ENCODE assay signal across 8 cellular contexts in the genomic region with DNA sequence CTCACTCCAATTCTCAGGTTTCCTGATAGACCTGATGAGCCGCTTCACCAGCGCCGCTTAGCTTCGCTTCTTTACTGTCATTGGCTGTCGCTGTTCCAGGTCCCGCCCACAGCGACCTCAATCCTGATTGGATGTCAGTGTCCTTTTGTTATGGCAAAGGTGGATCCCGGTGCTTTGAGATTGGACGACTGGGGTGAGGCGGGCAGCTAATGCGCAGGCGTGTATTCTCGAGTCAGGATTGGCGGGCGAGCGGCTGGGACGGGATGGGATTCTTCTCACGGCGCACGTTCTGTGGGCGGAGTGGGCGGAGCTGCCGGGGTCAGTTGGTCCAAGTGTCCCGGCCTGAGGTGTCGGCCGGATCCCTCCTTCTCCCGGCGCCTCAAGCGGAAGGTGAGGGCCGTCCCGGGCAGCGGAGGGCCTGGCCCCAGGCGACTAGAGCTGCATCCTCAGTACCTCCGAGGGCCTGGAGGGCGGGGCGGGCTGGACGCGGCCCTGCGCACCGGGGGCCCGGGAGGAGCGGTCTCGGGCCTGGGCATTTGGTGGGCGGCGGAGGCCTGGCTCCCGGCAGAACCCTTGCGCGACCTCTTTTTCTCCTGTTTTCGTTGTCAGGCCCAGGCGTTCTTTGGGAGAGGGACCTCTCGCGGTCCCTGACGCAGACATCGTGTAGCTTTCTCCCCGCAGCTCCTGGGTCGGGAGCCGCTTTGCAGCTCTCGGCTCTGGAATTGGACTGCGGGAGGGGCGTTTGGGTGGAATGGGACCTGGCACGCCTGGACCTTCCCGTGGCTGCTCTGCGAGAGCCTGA. TPM values are rescaled to one million over a fixed set of nuclear protein-coding genes. Genes with fewer than 3 reads are reported as not detected.
DNase-seq lines count a peak whose midpoint lies in the region; ATAC-seq and TF ChIP-seq lines count a peak whose summit lies in the region.

TSS of gene SCOC (plus strand) at position 319 of the 802 bp plus-strand sequence. CDS start 5,525 bp downstream, outside the sequence.

- H3K4me1 Mint-ChIP-seq in neural progenitor cell, result peaks cover 27% of the 10 kb centered on the region

- H3K79me2 ChIP-seq in MM.1S (ENCODE audit: low read length) (peaks cover 42% of the 10 kb centered on the region), neural progenitor cell (ENCODE audit: low read depth) (peaks cover 49% of the 10 kb centered on the region)

- H3K27ac ChIP-seq in MM.1S (ENCODE audit: low read length), result peak within 1 kb of the TSS; percentile 26; the same call in 1 of the 2 replicates
- peak within 1 kb of the TSS; percentile 59 for H3K27ac ChIP-seq in foreskin keratinocyte
- peak within 1 kb of the TSS; percentile 94 for H3K27ac ChIP-seq in neural progenitor cell

- peaks cover 2% of the 10 kb centered on the region for H3K27me3 Mint-ChIP-seq in neural progenitor cell (ENCODE audit: insufficient read depth, low read depth)

- in situ Hi-C loops in HAP-1 (cut with MboI; ENCODE audit: low sequenced_read_pairs), result loop anchor here (25.0 kb wide), 2 partner anchors 361 to 489 kb away; no protein-coding TSS in a partner anchor

- H3F3A ChIP-seq in MM.1S (ENCODE audit: insufficient read depth, low read length) (no peaks in the 10 kb centered on the region), neural progenitor cell (ENCODE audit: low read depth) (peaks cover 16% of the 10 kb centered on the region)

- TF ChIP-seq CTCF in MM.1S (IDR thresholded peaks at IDR 0.05; ENCODE audit: low read length) (no peak), foreskin keratinocyte (conservative IDR thresholded peaks at IDR 0.05) (no peak), neural progenitor cell (IDR thresholded peaks at IDR 0.05) (peak; percentile 18)

- H2AFZ ChIP-seq in MM.1S (ENCODE audit: low read length) (peak within 1 kb of the TSS; percentile 92), neural progenitor cell (replicated peaks) (peak within 1 kb of the TSS; percentile 88)

- peak within 1 kb of the TSS; percentile 92 for H3K9ac ChIP-seq in ES-I3 (ENCODE audit: low read depth, low read length)
- H3K9ac ChIP-seq in MM.1S (ENCODE audit: low read length), result peak within 1 kb of the TSS; percentile 72
- H3K9ac ChIP-seq in neural progenitor cell, result peak within 1 kb of the TSS; percentile 85

- peak within 1 kb of the TSS; percentile 72 for H3K27ac Mint-ChIP-seq in neural progenitor cell

- H3K4me1 ChIP-seq in ES-I3 (ENCODE audit: insufficient read depth, low read length) (0 out of 2 replicates have a peak, but pooled peaks cover 5% of the 10 kb centered on the region), HAP-1 (peaks cover 27% of the 10 kb centered on the region), MM.1S (ENCODE audit: low read length) (peaks cover 6% of the 10 kb centered on the region; the same call in 1 of the 2 replicates), foreskin keratinocyte (peaks cover 6% of the 10 kb centered on the region), neural progenitor cell (peaks cover 17% of the 10 kb centered on the region)

- H3K4me3 ChIP-seq in HAP-1, result peak within 1 kb of the TSS; percentile 72
- H3K4me3 ChIP-seq in MM.1S (ENCODE audit: low read length), result peak within 1 kb of the TSS; percentile 90
- peak within 1 kb of the TSS; percentile 88 for H3K4me3 ChIP-seq in neural progenitor cell

- no peaks in the 10 kb centered on the region for H3K27me3 ChIP-seq in HAP-1 (ENCODE audit: low read depth)
- no peaks in the 10 kb centered on the region for H3K27me3 ChIP-seq in MM.1S (replicated peaks; ENCODE audit: insufficient read depth, low read length)
- no peaks in the 10 kb centered on the region for H3K27me3 ChIP-seq in foreskin keratinocyte
- H3K27me3 ChIP-seq in neural progenitor cell, result peaks cover 19% of the 10 kb centered on the region

- peak; percentile 94 for ATAC-seq in foreskin keratinocyte

- no peak within 1 kb of the TSS for H3K4me3 Mint-ChIP-seq in neural progenitor cell

- no peaks in the 10 kb centered on the region for H3K9me2 ChIP-seq in MM.1S (replicated peaks; ENCODE audit: insufficient read depth, low read length)

- H3K36me3 ChIP-seq in ES-I3 (ENCODE audit: insufficient read depth, low read length) (no peaks in the 10 kb centered on the region), HAP-1 (replicated peaks) (no peaks in the 10 kb centered on the region), MM.1S (replicated peaks; ENCODE audit: insufficient read depth, low read length) (no peaks in the 10 kb centered on the region), neural progenitor cell (no peaks in the 10 kb centered on the region)

- H4K20me1 ChIP-seq in MM.1S (ENCODE audit: insufficient read depth, low read length) (no peaks in the 10 kb centered on the region), neural progenitor cell (ENCODE audit: low read depth) (peaks cover 40% of the 10 kb centered on the region)

- H3K4me2 ChIP-seq in MM.1S (ENCODE audit: low read depth, low read length), result peak within 1 kb of the TSS; percentile 92
- H3K4me2 ChIP-seq in neural progenitor cell, result peak within 1 kb of the TSS; percentile 89

- H3K9me3 ChIP-seq in ES-I3 (ENCODE audit: control insufficient read depth, insufficient read depth, low read length), result no peaks in the 10 kb centered on the region
- H3K9me3 ChIP-seq in HAP-1, result no peaks in the 10 kb centered on the region
- no peaks in the 10 kb centered on the region for H3K9me3 ChIP-seq in MM.1S (replicated peaks; ENCODE audit: insufficient read depth, low read length)
- no peaks in the 10 kb centered on the region for H3K9me3 ChIP-seq in neural progenitor cell (ENCODE audit: low read depth)

- DNase-seq in HAP-1 (ENCODE audit: low spot score in 2 of 2) (peak; percentile 97 to 99), MM.1S (peak; percentile 99), SIG-M5 treated with dmso at 0.1 percent for 504 hours (lab: John Stamatoyannopoulos, UW; ENCODE audit: unreplicated experiment) (peak; percentile 98), foreskin keratinocyte (peak; percentile 97 to 98), neural progenitor cell (ENCODE audit: low spot score) (peak; percentile 99), stromal cell of bone marrow (ENCODE audit: low read depth) (peak; percentile 99)
- DNase-seq in activated naive CD4-positive, alpha-beta T cell (lab: John Stamatoyannopoulos, UW), result peak; percentile 83 to 91 (median 88)

- H3K36me3 Mint-ChIP-seq in neural progenitor cell, result peaks cover 3% of the 10 kb centered on the region

- no peaks in the 10 kb centered on the region for H3K9me3 Mint-ChIP-seq in neural progenitor cell

RNA-seq across cellular contexts. Expression of gene SCOC, which starts in this region (rescaled TPM):
- 70.9 and 74.4 TPM in 2 replicates for total RNA-seq in foreskin keratinocyte
- 50.4 and 54.4 TPM in 2 replicates for polyA plus RNA-seq in foreskin keratinocyte
- total RNA-seq in neural progenitor cell (ENCODE audit: low replicate concordance), result 94.6 and 170 TPM in 2 replicates

Comparison
In these comparisons a context has a peak if more than half of its experiments do, and no peak if none do; other contexts are left out.
1. Peak in every context shown above with its lines: DNase-seq, ATAC-seq, H3K4me3 ChIP-seq and H3K27ac ChIP-seq.
2. H3K27ac ChIP-seq: peak in every context shown above with its lines; median percentile 94 in neural progenitor cell; 59 in foreskin keratinocyte; 26 in MM.1S.